Comparison of ENCODE assay signal across 8 cellular contexts in the genomic region with DNA sequence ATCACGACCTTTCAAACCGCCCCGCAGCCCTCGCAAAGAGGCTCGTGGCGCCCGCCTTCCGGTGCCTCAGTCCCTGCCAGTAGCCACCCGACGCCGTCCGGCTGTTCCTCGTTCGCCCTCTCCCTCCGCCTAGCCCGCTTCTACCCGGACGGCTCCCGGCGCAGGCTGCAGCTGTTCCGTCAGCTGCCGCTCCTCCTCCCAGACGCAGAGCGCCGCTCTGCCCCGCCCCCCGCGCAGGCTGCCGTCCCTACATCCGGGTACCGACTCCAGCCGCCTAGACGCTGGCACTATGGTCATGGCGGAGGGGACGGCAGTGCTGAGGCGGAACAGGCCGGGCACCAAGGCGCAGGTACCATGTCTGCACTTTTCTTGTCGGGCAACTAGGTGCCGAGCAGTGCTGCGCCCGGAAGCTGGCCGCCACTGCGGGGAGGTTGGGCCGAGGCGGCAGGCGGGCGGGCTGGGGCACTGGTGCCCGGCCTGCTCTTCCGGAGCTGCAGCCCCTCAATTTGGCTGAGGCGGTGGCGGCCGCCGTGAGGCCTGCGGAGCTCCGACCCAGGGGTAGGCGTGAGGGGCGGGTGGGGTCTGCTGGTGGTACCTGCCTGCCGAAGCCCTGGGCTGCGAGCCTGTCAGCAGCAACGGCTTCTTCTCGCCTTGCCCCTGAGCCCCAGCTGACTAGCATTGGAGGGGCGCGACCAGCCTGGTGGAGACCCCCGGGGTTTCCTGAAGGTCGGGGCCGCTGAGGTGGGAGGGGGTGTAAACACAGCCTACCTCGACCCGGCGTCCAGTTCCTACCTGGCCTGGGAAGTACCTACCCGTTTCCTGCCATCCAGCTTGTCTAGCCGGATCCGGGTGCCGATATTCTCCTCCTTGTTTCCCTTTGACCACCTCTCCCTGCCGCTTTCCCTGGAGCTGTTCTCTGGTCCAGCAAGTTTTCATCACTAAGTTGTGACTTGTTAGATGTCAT. TPM values are rescaled to one million over a fixed set of nuclear protein-coding genes. Genes with fewer than 3 reads are reported as not detected.
DNase-seq lines count a peak whose midpoint lies in the region; ATAC-seq and TF ChIP-seq lines count a peak whose summit lies in the region.

Gene MOB4, plus strand, starts transcription at position 269 of the 964 bp plus-strand sequence. Its CDS starts 21 bp downstream, at position 290.

- H3K9me3 ChIP-seq in liver (ENCODE audit: control insufficient read depth in 4 of 4, low read length in 3 of 4) = no peaks in the 10 kb centered on the region

- under 1% methylated on average over 75 of the region's 75 CpGs for WGBS in liver

- TF ChIP-seq RAD21 in liver (IDR thresholded peaks at IDR 0.05) = peak; percentile 57 to 63

- H3K4me1 Mint-ChIP-seq in CD14-positive monocyte = peaks cover 22% of the 10 kb centered on the region

- peaks cover 0 to 12% (median 6%) of the 10 kb centered on the region in 4 donors for H3K4me1 ChIP-seq in liver (ENCODE audit: control insufficient read depth in 4 of 4, insufficient read depth in 4 of 4, low read length in 3 of 4)

- ATAC-seq in GM19397 (IDR thresholded peaks at IDR 0.05; ENCODE audit: unreplicated experiment) (peak; percentile 97), HG03571 (IDR thresholded peaks at IDR 0.05; ENCODE audit: unreplicated experiment) (peak; percentile 94)

- intact Hi-C loops in CD14-positive monocyte (cut with micrococcal nuclease) = loop anchor here in 1 of 2 donors (2.0 to 10.0 kb wide), 3 partner anchors 15 to 189 kb away; partner anchors contain the start of genes HSPE1 and MARS2

- H3K9me3 Mint-ChIP-seq in CD14-positive monocyte = peaks cover 2 to 9% (median 4%) of the 10 kb centered on the region in 7 donors

- no peaks in the 10 kb centered on the region for H3K36me3 ChIP-seq in liver (ENCODE audit: control insufficient read depth in 4 of 4, insufficient read depth in 3 of 4, low read depth in 1 of 4, low read length in 3 of 4)

- H3K4me3 ChIP-seq in liver (ENCODE audit: low read depth in 1 of 3, low read length in 3 of 3) = peak within 1 kb of the TSS; percentile 64 to 82 (median 82)

- peak within 1 kb of the TSS; percentile 93 to 95 for H3K27ac ChIP-seq in liver (ENCODE audit: low read depth in 1 of 2, low read length in 2 of 2)

- H3K4me3 Mint-ChIP-seq in CD14-positive monocyte = peak within 1 kb of the TSS; percentile 88 to 96

- peak within 1 kb of the TSS; percentile 93 to 98 for H3K9ac ChIP-seq in liver (ENCODE audit: low read depth in 1 of 2, low read length in 2 of 2)

- peak; percentile 97 for DNase-seq in CD14-positive monocyte (ENCODE audit: low spot score)
- peak; percentile 98 for DNase-seq in NCI-H82 (lab: John Stamatoyannopoulos, UW)
- peak; percentile 94 to 95 for DNase-seq in activated CD4-positive, alpha-beta T cell treated with anti-CD3 and anti-CD28 coated beads, Interleukin-2, amount 50 U/mL, for 48 hours
- peak; percentile 88 to 96 for DNase-seq in dermis microvascular lymphatic vessel endothelial cell (ENCODE audit: low read depth in 2 of 2)
- peak; percentile 94 for DNase-seq in stimulated activated CD4-positive, alpha-beta T cell treated with anti-CD3 and anti-CD28 coated beads, Interleukin-4, amount 100 ng/mL, for 24 hours

- peaks cover 9 to 21% of the 10 kb centered on the region in 2 donors for H3K36me3 Mint-ChIP-seq in CD14-positive monocyte

- peak within 1 kb of the TSS; percentile 92 to 98 (median 96) for H3K27ac Mint-ChIP-seq in CD14-positive monocyte

- H3K27me3 Mint-ChIP-seq in CD14-positive monocyte (ENCODE audit: low read depth in 3 of 3) = no peaks in the 10 kb centered on the region

- no peak for TF ChIP-seq CTCF in CD14-positive monocyte (IDR thresholded peaks at IDR 0.05)
- TF ChIP-seq CTCF in liver (IDR thresholded peaks at IDR 0.05; ENCODE audit: low read depth, low read length, missing input control) = no peak

- no peaks in the 10 kb centered on the region for H3K27me3 ChIP-seq in liver (ENCODE audit: control insufficient read depth in 4 of 4, insufficient read depth in 4 of 4, low read length in 3 of 4)

TF ChIP-seq in liver, 16 proteins besides CTCF, POLR2A, EP300 and RAD21:
- TF ChIP-seq JUND (IDR thresholded peaks at IDR 0.05) (peak; percentile 28 to 41), RXRA (IDR thresholded peaks at IDR 0.05) (peak; percentile 48 to 58), EGR1 (IDR thresholded peaks at IDR 0.05; ENCODE audit: low read depth in 2 of 2) (peak in 1 of 2 donors; percentile 73), HNF4G (IDR thresholded peaks at IDR 0.05) (no peak), FOXA1 (IDR thresholded peaks at IDR 0.05) (no peak), SP1 (IDR thresholded peaks at IDR 0.05) (peak; percentile 88), MAX (IDR thresholded peaks at IDR 0.05) (peak; percentile 43), YY1 (IDR thresholded peaks at IDR 0.05) (peak; percentile 97), NR2F2 (IDR thresholded peaks at IDR 0.05) (peak; percentile 68), TAF1 (conservative IDR thresholded peaks at IDR 0.05) (peak; percentile 74), FOXA2 (IDR thresholded peaks at IDR 0.05) (no peak), HNF4A (conservative IDR thresholded peaks at IDR 0.05) (peak; percentile 27 to 35), ATF3 (IDR thresholded peaks at IDR 0.05) (no peak), GABPA (IDR thresholded peaks at IDR 0.05 in 1 of 2, conservative IDR thresholded peaks at IDR 0.05 in 1 of 2) (peak; percentile 66 to 86)
- TF ChIP-seq, protein P1, sequence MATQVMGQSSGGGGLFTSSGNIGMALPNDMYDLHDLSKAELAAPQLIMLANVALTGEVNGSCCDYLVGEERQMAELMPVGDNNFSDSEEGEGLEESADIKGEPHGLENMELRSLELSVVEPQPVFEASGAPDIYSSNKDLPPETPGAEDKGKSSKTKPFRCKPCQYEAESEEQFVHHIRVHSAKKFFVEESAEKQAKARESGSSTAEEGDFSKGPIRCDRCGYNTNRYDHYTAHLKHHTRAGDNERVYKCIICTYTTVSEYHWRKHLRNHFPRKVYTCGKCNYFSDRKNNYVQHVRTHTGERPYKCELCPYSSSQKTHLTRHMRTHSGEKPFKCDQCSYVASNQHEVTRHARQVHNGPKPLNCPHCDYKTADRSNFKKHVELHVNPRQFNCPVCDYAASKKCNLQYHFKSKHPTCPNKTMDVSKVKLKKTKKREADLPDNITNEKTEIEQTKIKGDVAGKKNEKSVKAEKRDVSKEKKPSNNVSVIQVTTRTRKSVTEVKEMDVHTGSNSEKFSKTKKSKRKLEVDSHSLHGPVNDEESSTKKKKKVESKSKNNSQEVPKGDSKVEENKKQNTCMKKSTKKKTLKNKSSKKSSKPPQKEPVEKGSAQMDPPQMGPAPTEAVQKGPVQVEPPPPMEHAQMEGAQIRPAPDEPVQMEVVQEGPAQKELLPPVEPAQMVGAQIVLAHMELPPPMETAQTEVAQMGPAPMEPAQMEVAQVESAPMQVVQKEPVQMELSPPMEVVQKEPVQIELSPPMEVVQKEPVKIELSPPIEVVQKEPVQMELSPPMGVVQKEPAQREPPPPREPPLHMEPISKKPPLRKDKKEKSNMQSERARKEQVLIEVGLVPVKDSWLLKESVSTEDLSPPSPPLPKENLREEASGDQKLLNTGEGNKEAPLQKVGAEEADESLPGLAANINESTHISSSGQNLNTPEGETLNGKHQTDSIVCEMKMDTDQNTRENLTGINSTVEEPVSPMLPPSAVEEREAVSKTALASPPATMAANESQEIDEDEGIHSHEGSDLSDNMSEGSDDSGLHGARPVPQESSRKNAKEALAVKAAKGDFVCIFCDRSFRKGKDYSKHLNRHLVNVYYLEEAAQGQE (IDR thresholded peaks at IDR 0.05) = peak; percentile 95
- TF ChIP-seq, protein P2, sequence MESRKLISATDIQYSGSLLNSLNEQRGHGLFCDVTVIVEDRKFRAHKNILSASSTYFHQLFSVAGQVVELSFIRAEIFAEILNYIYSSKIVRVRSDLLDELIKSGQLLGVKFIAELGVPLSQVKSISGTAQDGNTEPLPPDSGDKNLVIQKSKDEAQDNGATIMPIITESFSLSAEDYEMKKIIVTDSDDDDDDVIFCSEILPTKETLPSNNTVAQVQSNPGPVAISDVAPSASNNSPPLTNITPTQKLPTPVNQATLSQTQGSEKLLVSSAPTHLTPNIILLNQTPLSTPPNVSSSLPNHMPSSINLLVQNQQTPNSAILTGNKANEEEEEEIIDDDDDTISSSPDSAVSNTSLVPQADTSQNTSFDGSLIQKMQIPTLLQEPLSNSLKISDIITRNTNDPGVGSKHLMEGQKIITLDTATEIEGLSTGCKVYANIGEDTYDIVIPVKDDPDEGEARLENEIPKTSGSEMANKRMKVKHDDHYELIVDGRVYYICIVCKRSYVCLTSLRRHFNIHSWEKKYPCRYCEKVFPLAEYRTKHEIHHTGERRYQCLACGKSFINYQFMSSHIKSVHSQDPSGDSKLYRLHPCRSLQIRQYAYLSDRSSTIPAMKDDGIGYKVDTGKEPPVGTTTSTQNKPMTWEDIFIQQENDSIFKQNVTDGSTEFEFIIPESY (IDR thresholded peaks at IDR 0.05) = peak; percentile 91

RNA-seq across cellular contexts. Expression of gene MOB4, which starts in this region (rescaled TPM):
- polyA plus RNA-seq in CD14-positive monocyte (10 to 100 TPM; 30.4 to 32.4 TPM), liver (10 to 100 TPM in 1 of 2 donors, 1 to 10 TPM in 1; 7.6 to 14.7 TPM)
- total RNA-seq in dermis microvascular lymphatic vessel endothelial cell (28.2 and 28.8 TPM in 2 replicates), liver (10 to 100 TPM; 10.2 to 17.5 TPM)

Comparison
In these comparisons a context has a peak if more than half of its experiments do, and no peak if none do; other contexts are left out.
1. Peak in every context shown above with its lines: DNase-seq, ATAC-seq, H3K4me3 ChIP-seq and H3K27ac ChIP-seq.